In genomic region chr4:30903493-30903892, GRCh38 we compare ENCODE assay signal across 26 cellular contexts.
DNase-seq lines count a peak whose midpoint lies in the region; ATAC-seq and TF ChIP-seq lines count a peak whose summit lies in the region.
"Had no signal": no experiment of that assay in that cellular context is flagged by ENCODE, and none has a peak within 500 bp of the region (broad histone marks: within the 10 kb centered on the region; RNA-seq: fewer than 3 reads in every experiment).

No MANE protein-coding gene starts in this region.

- H3K36me3 Mint-ChIP-seq in activated naive CD8-positive, alpha-beta T cell treated with anti-CD3 and anti-CD28 coated beads, Interleukin-2, amount 50 U/mL, for 24 hours (ENCODE audit: low read depth) = no peaks in the 10 kb centered on the region
- H3K36me3 Mint-ChIP-seq: CD8-positive, alpha-beta T cell; IgD-negative memory B cell; stimulated activated naive B cell treated with anti-CD40 and anti-IgM and Interleukin-4, amounts not matched to agents 10 μg/mL and 1 μg/mL and 100 μg/mL, for 72 hours had no signal

- H3K27me3 ChIP-seq in thoracic aorta (replicated peaks; ENCODE audit: insufficient read depth) (no peaks in the 10 kb centered on the region), H7 (ENCODE audit: control insufficient read depth, insufficient read depth, low read length) (no peaks in the 10 kb centered on the region)
- H3K27me3 ChIP-seq: dorsolateral prefrontal cortex, MG63, tibial nerve had no signal

- no peak for ATAC-seq in thoracic aorta (ENCODE audit: insufficient number of reproducible peaks, low FRiP score, low read depth)
- ATAC-seq in activated naive CD8-positive, alpha-beta T cell treated with anti-CD3 and anti-CD28 coated beads, Interleukin-2, amount 50 U/mL, for 24 hours = no peak
- ATAC-seq: activated CD4-positive, alpha-beta T cell treated with anti-CD3 and anti-CD28 coated beads for 36 hours; activated naive CD4-positive, alpha-beta T cell treated with anti-CD3 and anti-CD28 coated beads, Interleukin-2, amount 50 U/mL, for 72 hours; CD8-positive, alpha-beta T cell; left lobe of liver; stimulated activated naive B cell treated with anti-CD40 and anti-IgM and Interleukin-4, amounts not matched to agents 10 μg/mL and 1 μg/mL and 100 μg/mL, for 72 hours had no signal

- in situ Hi-C loops in astrocyte of the spinal cord (cut with HindIII; ENCODE audit: low sequenced_read_pairs) = no loop called here

- TF ChIP-seq CTCF in astrocyte of the spinal cord (IDR thresholded peaks at IDR 0.05; ENCODE audit: low read depth, low read length) (no peak), fibroblast of the aortic adventitia (IDR thresholded peaks at IDR 0.05; ENCODE audit: insufficient read depth, low read length) (no peak), thoracic aorta (IDR thresholded peaks at IDR 0.05) (no peak)

- H3K27ac ChIP-seq in thoracic aorta = peak overlapping the region; percentile 51 to 69
- H3K27ac ChIP-seq: dorsolateral prefrontal cortex, epithelial cell of prostate, tibial nerve had no signal

- no peak overlapping the region for H3K4me3 ChIP-seq in astrocyte of the spinal cord (ENCODE audit: low read depth, low read length)
- no peak overlapping the region for H3K4me3 ChIP-seq in fibroblast of the aortic adventitia (ENCODE audit: low read depth, low read length)
- H3K4me3 ChIP-seq in thoracic aorta = no peak overlapping the region
- H3K4me3 ChIP-seq in H7 (ENCODE audit: insufficient read depth, low read depth, low read length) = no peak overlapping the region
- H3K4me3 ChIP-seq: dorsolateral prefrontal cortex, HAP-1, MG63, tibial nerve had no signal

- peaks cover 14 to 33% of the 10 kb centered on the region in 2 donors for H3K4me1 ChIP-seq in thoracic aorta (ENCODE audit: control insufficient read depth in 1 of 2, low read depth in 2 of 2)
- H3K4me1 ChIP-seq: tibial nerve had no signal

- H3K9me3 ChIP-seq in thoracic aorta = no peaks in the 10 kb centered on the region
- H3K9me3 ChIP-seq: HAP-1, MG63, tibial nerve had no signal

- DNase-seq in HPDE6-E6E7 (ENCODE audit: extremely low spot score) (peak; percentile 5), astrocyte of the spinal cord (ENCODE audit: low read depth, low spot score) (peak; percentile 4), fibroblast of the aortic adventitia (ENCODE audit: low read depth) (peak; percentile 70), thoracic aorta (ENCODE audit: low spot score) (no peak), NCI-H2171 treated with DMSO at 0.1 percent for 48 hours (lab: John Stamatoyannopoulos, UW) (no peak), H7 (no peak)
- DNase-seq in activated naive CD8-positive, alpha-beta T cell treated with anti-CD3 and anti-CD28 coated beads, Interleukin-2, amount 50 U/mL, for 24 hours = no peak
- DNase-seq: activated CD4-positive, alpha-beta T cell treated with anti-CD3 and anti-CD28 coated beads for 36 hours; CD8-positive, alpha-beta T cell; dorsolateral prefrontal cortex; MG63; NCI-H1436 treated with DMSO at 0.1 percent for 48 hours; NCI-H2171; NCI-H748 treated with DMSO at 0.1 percent for 48 hours; Right ventricle myocardium superior; stimulated activated CD4-positive, alpha-beta T cell treated with anti-CD3 and anti-CD28 coated beads, Interleukin-1b, Interleukin-23, amount 100 ng/mL, for 48 hours; stimulated activated naive B cell treated with anti-CD40 and anti-IgM and Interleukin-4, amounts not matched to agents 10 μg/mL and 1 μg/mL and 100 μg/mL, for 72 hours had no signal

- no peak overlapping the region for H3K27ac Mint-ChIP-seq in activated naive CD8-positive, alpha-beta T cell treated with anti-CD3 and anti-CD28 coated beads, Interleukin-2, amount 50 U/mL, for 24 hours
- H3K27ac Mint-ChIP-seq: activated CD4-positive, alpha-beta T cell treated with anti-CD3 and anti-CD28 coated beads for 36 hours; activated naive CD4-positive, alpha-beta T cell treated with anti-CD3 and anti-CD28 coated beads, Interleukin-2, amount 50 U/mL, for 72 hours; activated T-helper 1 cell treated with anti-CD3 and anti-CD28 coated beads, Interleukin-12 subunit alpha, Interleukin-12 subunit beta, Interleukin-2, Interleukin-4 antibody, amounts not matched to agents 30 ng/mL and 10 ng/mL and 1 ng/mL, durations not matched to agents 14 hours and 24 hours and 36 hours; CD8-positive, alpha-beta T cell; IgD-negative memory B cell; mesothelial cell of epicardium; stimulated activated naive B cell treated with anti-CD40 and anti-IgM and Interleukin-4, amounts not matched to agents 10 μg/mL and 1 μg/mL and 100 μg/mL, for 72 hours had no signal

- H3K27me3 Mint-ChIP-seq in activated naive CD8-positive, alpha-beta T cell treated with anti-CD3 and anti-CD28 coated beads, Interleukin-2, amount 50 U/mL, for 24 hours = no peaks in the 10 kb centered on the region
- H3K27me3 Mint-ChIP-seq: activated CD4-positive, alpha-beta T cell treated with anti-CD3 and anti-CD28 coated beads for 36 hours; IgD-negative memory B cell; stimulated activated naive B cell treated with anti-CD40 and anti-IgM and Interleukin-4, amounts not matched to agents 10 μg/mL and 1 μg/mL and 100 μg/mL, for 72 hours had no signal

- no peak overlapping the region for H3K4me3 Mint-ChIP-seq in activated naive CD8-positive, alpha-beta T cell treated with anti-CD3 and anti-CD28 coated beads, Interleukin-2, amount 50 U/mL, for 24 hours
- H3K4me3 Mint-ChIP-seq: activated CD4-positive, alpha-beta T cell treated with anti-CD3 and anti-CD28 coated beads for 36 hours; activated T-helper 1 cell treated with anti-CD3 and anti-CD28 coated beads, Interleukin-12 subunit alpha, Interleukin-12 subunit beta, Interleukin-2, Interleukin-4 antibody, amounts not matched to agents 30 ng/mL and 10 ng/mL and 1 ng/mL, durations not matched to agents 14 hours and 24 hours and 36 hours; CD8-positive, alpha-beta T cell; IgD-negative memory B cell; mesothelial cell of epicardium; nephron; stimulated activated naive B cell treated with anti-CD40 and anti-IgM and Interleukin-4, amounts not matched to agents 10 μg/mL and 1 μg/mL and 100 μg/mL, for 72 hours had no signal

- H3K4me1 Mint-ChIP-seq in activated naive CD8-positive, alpha-beta T cell treated with anti-CD3 and anti-CD28 coated beads, Interleukin-2, amount 50 U/mL, for 24 hours = no peaks in the 10 kb centered on the region
- H3K4me1 Mint-ChIP-seq: activated CD4-positive, alpha-beta T cell treated with anti-CD3 and anti-CD28 coated beads for 36 hours; IgD-negative memory B cell; nephron; stimulated activated naive B cell treated with anti-CD40 and anti-IgM and Interleukin-4, amounts not matched to agents 10 μg/mL and 1 μg/mL and 100 μg/mL, for 72 hours had no signal

- peaks cover 12% of the 10 kb centered on the region for H3K9me3 Mint-ChIP-seq in activated naive CD8-positive, alpha-beta T cell treated with anti-CD3 and anti-CD28 coated beads, Interleukin-2, amount 50 U/mL, for 24 hours

- no peaks in the 10 kb centered on the region for H3K36me3 ChIP-seq in thoracic aorta
- H3K36me3 ChIP-seq in H7 (replicated peaks; ENCODE audit: control insufficient read depth, insufficient read depth, low read length) = no peaks in the 10 kb centered on the region
- H3K36me3 ChIP-seq: HAP-1, MG63, tibial nerve had no signal

Comparison
In these comparisons a context has a peak if more than half of its experiments do, and no peak if none do; other contexts are left out.
1. DNase-seq: peak in HPDE6-E6E7 (single experiment), astrocyte of the spinal cord (single experiment) and fibroblast of the aortic adventitia (single experiment); none in thoracic aorta (single experiment), NCI-H2171 treated with DMSO at 0.1 percent for 48 hours (single experiment), activated naive CD8-positive, alpha-beta T cell treated with anti-CD3 and anti-CD28 coated beads, Interleukin-2, amount 50 U/mL, for 24 hours (single experiment) and H7 (single experiment).